8 cellular contexts compared by ENCODE assay signal in the genomic region with DNA sequence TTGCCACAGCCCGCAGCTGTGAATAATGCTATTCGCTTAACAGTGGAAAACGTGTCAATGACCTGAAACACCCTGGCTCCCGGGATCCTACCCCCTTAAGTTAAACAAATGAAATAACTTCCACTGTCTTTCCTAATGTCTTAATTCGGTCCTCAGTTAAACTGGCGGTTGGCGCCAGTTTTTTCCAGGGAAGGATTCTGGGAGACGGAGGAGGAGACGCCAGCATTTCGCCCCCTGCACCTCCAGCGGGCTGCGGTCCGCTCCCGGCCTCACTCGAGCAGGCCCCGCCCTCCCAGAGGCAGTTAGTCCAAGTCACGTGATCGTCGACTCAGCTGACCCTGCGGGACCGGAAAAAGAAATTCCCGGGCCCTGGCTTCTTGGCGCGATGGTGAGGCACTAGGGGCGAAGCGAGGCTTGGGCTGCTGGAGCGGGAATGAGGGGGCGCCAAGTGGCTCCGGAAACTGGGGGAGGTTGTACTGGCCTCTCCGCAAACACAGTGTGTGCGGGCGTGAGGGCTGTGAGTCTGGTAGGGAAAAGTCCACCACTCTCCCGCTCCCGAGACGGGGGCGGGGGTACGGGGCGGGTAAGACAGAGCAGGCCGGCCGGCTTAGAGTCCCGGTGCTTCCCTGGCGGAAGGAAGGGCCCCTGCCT. TPM values are rescaled to one million over a fixed set of nuclear protein-coding genes. Genes with fewer than 3 reads are reported as not detected.
DNase-seq lines count a peak whose midpoint lies in the region; ATAC-seq lines count a peak whose summit lies in the region.

Gene COMMD4, plus strand, starts transcription at position 359 of the 651 bp plus-strand sequence. Its CDS starts 27 bp downstream, at position 386.

- ATAC-seq in HG03196 (IDR thresholded peaks at IDR 0.05; ENCODE audit: unreplicated experiment) (peak; percentile 48), left lobe of liver (peak; percentile 96), GM19351 (IDR thresholded peaks at IDR 0.05; ENCODE audit: unreplicated experiment) (no peak)

- DNase-seq in GM04503 (ENCODE audit: low read depth), result peak; percentile 63
- DNase-seq in NCI-H526 treated with DMSO at 0.1 percent for 48 hours (lab: John Stamatoyannopoulos, UW), result peak; percentile 86
- DNase-seq in activated CD4-positive, alpha-beta T cell treated with anti-CD3 and anti-CD28 coated beads, Interleukin-2, amount 50 U/mL, for 24 hours (ENCODE audit: low read depth in 1 of 2, low spot score in 1 of 2), result peak; percentile 72 to 90
- peak; percentile 95 for DNase-seq in dermis blood vessel endothelial cell
- peak; percentile 96 for DNase-seq in left lobe of liver (ENCODE audit: low spot score)
- DNase-seq in stimulated activated CD4-positive, alpha-beta T cell treated with anti-CD3 and anti-CD28 coated beads, Interleukin-1b, Interleukin-23, amount 100 ng/mL, for 48 hours, result peak; percentile 89

RNA-seq across cellular contexts. Expression of gene COMMD4, which starts in this region (rescaled TPM):
- total RNA-seq in dermis blood vessel endothelial cell (74.2 and 84.6 TPM in 2 replicates), left lobe of liver (33.6 TPM)
